11 cellular contexts compared by ENCODE assay signal in genomic region chr5:59709833-59710232, GRCh38.
DNase-seq lines count a peak whose midpoint lies in the region; ATAC-seq, FAIRE-seq and TF ChIP-seq lines count a peak whose summit lies in the region.
"Had no signal": no experiment of that assay in that cellular context is flagged by ENCODE, and none has a peak within 500 bp of the region (broad histone marks: within the 10 kb centered on the region; RNA-seq: fewer than 3 reads in every experiment).

No MANE protein-coding gene starts in this region.

- H3K36me3 ChIP-seq in HUES48 (ENCODE audit: control insufficient read depth, insufficient read depth, low read length) (peaks cover 11% of the 10 kb centered on the region), kidney epithelial cell (ENCODE audit: control insufficient read depth, insufficient read depth, low read length) (no peaks in the 10 kb centered on the region)

- peaks cover 40% of the 10 kb centered on the region for H3K4me1 Mint-ChIP-seq in chondrocyte (ENCODE audit: low read depth)

- H3K27me3 Mint-ChIP-seq in chondrocyte (ENCODE audit: low read depth): no peaks in the 10 kb centered on the region

- DNase-seq in A549 (ENCODE audit: low read depth in 1 of 2, low spot score in 1 of 2): peak in 1 of 2 experiments; percentile 23
- no peak for DNase-seq in chondrocyte (ENCODE audit: low spot score)
- DNase-seq in kidney epithelial cell (ENCODE audit: low read depth): peak; percentile 4
- DNase-seq in stimulated activated naive CD4-positive, alpha-beta T cell treated with Interleukin-2 at 50 U/mL for 16 hours (lab: John Stamatoyannopoulos, UW): no peak
- DNase-seq in GM13977 (ENCODE audit: low spot score): no peak
- DNase-seq in NCI-H526 treated with DMSO at 0.1 percent for 48 hours (lab: John Stamatoyannopoulos, UW): no peak
- DNase-seq: activated naive CD4-positive, alpha-beta T cell treated with anti-CD3 and anti-CD28 coated beads, Interleukin-2, amount 50 U/mL, for 16 hours; NCI-H1930 had no signal

- H3K9ac ChIP-seq in HUES48 (ENCODE audit: low read depth, low read length): peak overlapping the region; percentile 31; the same call in 1 of the 2 replicates

- in situ Hi-C loops in GM13977 (cut with MboI; ENCODE audit: low pct_unique_long_range_greater_than_20kb, low sequenced_read_pairs, unreplicated experiment): no loop called here

- ATAC-seq in A549 (peak; percentile 18 to 19; a peak in 3 of 6 replicates), HG03108 (IDR thresholded peaks at IDR 0.05; ENCODE audit: unreplicated experiment) (no peak)

- POLR2A ChIA-PET in A549 (lab: Yijun Ruan, JAX): no interaction called here

- 13% methylated on average over 2 of the region's 2 CpGs for WGBS in A549 (ENCODE audit: missing lambda C conversion rate)

- TF ChIP-seq CTCF in A549 (IDR thresholded peaks at IDR 0.05) (no peak), chondrocyte (IDR thresholded peaks at IDR 0.05) (no peak), kidney epithelial cell (IDR thresholded peaks at IDR 0.05; ENCODE audit: insufficient read depth, low read length, poor library complexity, severe bottlenecking) (no peak), GM13977 (IDR thresholded peaks at IDR 0.05; ENCODE audit: extremely low read depth, insufficient read depth, missing control alignments) (no peak)

- H3K4me2 ChIP-seq in A549: peak overlapping the region; percentile 40

- H3K4me3 Mint-ChIP-seq in chondrocyte (ENCODE audit: unreplicated experiment): peak overlapping the region; percentile 26

- no peaks in the 10 kb centered on the region for H3K36me3 Mint-ChIP-seq in chondrocyte (ENCODE audit: low read depth)

- H3K9me3 Mint-ChIP-seq in chondrocyte (ENCODE audit: low read depth): no peaks in the 10 kb centered on the region

- H3K27ac Mint-ChIP-seq in chondrocyte (ENCODE audit: unreplicated experiment): peak overlapping the region; percentile 73

- H3K4me3 ChIP-seq in A549 (no peak overlapping the region), HUES48 (ENCODE audit: low read depth, low read length) (peak overlapping the region; percentile 33; the same call in 1 of the 2 replicates), kidney epithelial cell (ENCODE audit: low read depth, low read length) (no peak overlapping the region)
- H3K4me3 ChIP-seq: skin epidermis had no signal

- H3K9me3 ChIP-seq in A549 (peaks cover 14% of the 10 kb centered on the region), HUES48 (ENCODE audit: control insufficient read depth, insufficient read depth, low read length) (peaks cover 25% of the 10 kb centered on the region)

- no peak for TF ChIP-seq POLR2A in A549 (IDR thresholded peaks at IDR 0.05; ENCODE audit: low read length)

- peak; percentile 46 for FAIRE-seq in A549 (lab: Jason Lieb, UNC)

- H3K27me3 ChIP-seq in HUES48 (ENCODE audit: control insufficient read depth, insufficient read depth, low read length) (no peaks in the 10 kb centered on the region), kidney epithelial cell (ENCODE audit: control insufficient read depth, insufficient read depth, low read length) (no peaks in the 10 kb centered on the region)

- H3K4me1 ChIP-seq in A549: peaks cover 29% of the 10 kb centered on the region
- H3K4me1 ChIP-seq in HUES48 (ENCODE audit: control insufficient read depth, insufficient read depth, low read length): peaks cover 49% of the 10 kb centered on the region

- H3K27ac ChIP-seq in A549 (peak overlapping the region in 1 of 2 experiments; percentile 41; a peak in 3 of 6 replicates), HUES48 (ENCODE audit: low read depth, low read length) (peak overlapping the region; percentile 97)

- TF ChIP-seq RAD21 in A549 (conservative IDR thresholded peaks at IDR 0.05 in 1 of 2, IDR thresholded peaks at IDR 0.05 in 1 of 2): no peak

- CTCF ChIA-PET in A549 (lab: Yijun Ruan, JAX): interaction anchor here (0.6 to 2.8 kb wide), 3 partner anchors 10 to 353 kb away, joined by 3 to 8 read pairs (median 4); no protein-coding TSS in a partner anchor

- TF ChIP-seq EP300 in A549 (IDR thresholded peaks at IDR 0.05): no peak

TF ChIP-seq in A549, 52 proteins besides CTCF, POLR2A, EP300 and RAD21:
- no peak for TF ChIP-seq HMGXB4 (CRISPR knock-in tag; IDR thresholded peaks at IDR 0.05; ENCODE audit: borderline replicate concordance)
